In the genomic region with DNA sequence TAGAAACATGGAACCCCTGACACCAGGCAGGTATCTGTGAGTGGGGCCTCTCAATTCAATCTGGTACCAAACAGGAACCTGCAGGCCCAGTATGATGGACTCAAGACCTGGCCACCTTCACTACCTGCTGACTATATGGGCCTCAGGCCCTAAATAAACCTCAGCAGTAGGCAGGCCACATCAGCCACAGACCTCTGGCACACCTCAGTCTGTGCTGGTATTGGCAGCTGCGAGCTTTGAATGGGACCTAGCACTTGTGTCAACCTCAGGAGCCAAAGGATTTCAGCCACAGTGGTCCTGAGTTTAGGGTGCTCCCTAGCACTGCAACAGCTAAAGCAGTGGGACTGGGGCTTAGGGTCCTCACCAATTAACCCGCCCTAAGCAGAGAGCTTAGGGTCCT, we compare ENCODE assay signal across 16 cellular contexts.
DNase-seq lines count a peak whose midpoint lies in the region; ATAC-seq and TF ChIP-seq lines count a peak whose summit lies in the region.
"Had no signal": no experiment of that assay in that cellular context is flagged by ENCODE, and none has a peak within 500 bp of the region (broad histone marks: within the 10 kb centered on the region; RNA-seq: fewer than 3 reads in every experiment).

No MANE protein-coding gene starts in this region.

- H3K4me2 ChIP-seq in IMR-90 (ENCODE audit: low read depth, low read length): no peak overlapping the region
- peak overlapping the region; percentile 48 for H3K4me2 ChIP-seq in SU-DHL-6 (ENCODE audit: low read depth, low read length, poor library complexity, severe bottlenecking)
- H3K4me2 ChIP-seq: A549 had no signal

- H3K4me3 Mint-ChIP-seq in T-helper 2 cell treated with Interferon-gamma antibody and Interleukin-4, amounts not matched to agents 5 μg/mL and 100 μg/mL, for 36 hours: no peak overlapping the region
- H3K4me3 Mint-ChIP-seq: CD14-positive monocyte; CD8-positive, alpha-beta T cell had no signal

- no peak overlapping the region for H2BK120ac ChIP-seq in IMR-90 (ENCODE audit: low read depth, low read length)

- no peaks in the 10 kb centered on the region for H3K27me3 Mint-ChIP-seq in T-helper 2 cell treated with Interferon-gamma antibody and Interleukin-4, amounts not matched to agents 5 μg/mL and 100 μg/mL, for 36 hours (ENCODE audit: low read depth)

- no peak overlapping the region for H3K18ac ChIP-seq in IMR-90 (ENCODE audit: low read depth, low read length)

- no peaks in the 10 kb centered on the region for H3K4me1 Mint-ChIP-seq in T-helper 2 cell treated with Interferon-gamma antibody and Interleukin-4, amounts not matched to agents 5 μg/mL and 100 μg/mL, for 36 hours (ENCODE audit: low read depth)
- H3K4me1 Mint-ChIP-seq: CD14-positive monocyte had no signal

- no peak for TF ChIP-seq RAD21 in IMR-90 (IDR thresholded peaks at IDR 0.05; ENCODE audit: low read length)

- H2AK5ac ChIP-seq in IMR-90 (ENCODE audit: low read depth, low read length): no peak overlapping the region

- dilution Hi-C loops in IMR-90 (cut with HindIII; ENCODE audit: low sequenced_read_pairs, unreplicated experiment): no loop called here

- no peak overlapping the region for H3K23ac ChIP-seq in IMR-90 (ENCODE audit: low read depth, low read length)

- peaks cover 4% of the 10 kb centered on the region; the same call in 1 of the 2 replicates for H3K9me1 ChIP-seq in IMR-90 (ENCODE audit: insufficient read depth, low read length)

- H3K79me2 ChIP-seq in SU-DHL-6 (ENCODE audit: insufficient read depth, low read length): no peaks in the 10 kb centered on the region

- H3K4me3 ChIP-seq in IMR-90 (ENCODE audit: insufficient read depth, low read depth, low read length): no peak overlapping the region
- no peak overlapping the region for H3K4me3 ChIP-seq in SU-DHL-6 (ENCODE audit: insufficient read depth, low read length, poor library complexity, severe bottlenecking)
- H3K4me3 ChIP-seq: A549, HAP-1 had no signal

- H2AK9ac ChIP-seq in IMR-90 (replicated peaks; ENCODE audit: low read depth, low read length, poor library complexity): no peak overlapping the region

- no peak for DNase-seq in IMR-90
- DNase-seq in T-helper 2 cell treated with Interferon-gamma antibody and Interleukin-4, amounts not matched to agents 5 μg/mL and 100 μg/mL, for 36 hours (ENCODE audit: low spot score): no peak
- no peak for DNase-seq in NCI-H187 (lab: John Stamatoyannopoulos, UW)
- no peak for DNase-seq in SIG-M5 treated with dmso at 0.1 percent for 504 hours (lab: John Stamatoyannopoulos, UW; ENCODE audit: unreplicated experiment)
- DNase-seq in NCI-H748 treated with DMSO at 0.1 percent for 48 hours (lab: John Stamatoyannopoulos, UW): no peak
- DNase-seq: CD8-positive, alpha-beta T cell; COR-L47; DMS153; DMS79 treated with DMSO at 0.1 percent for 48 hours; GDM1 had no signal

- H3K27ac ChIP-seq in IMR-90 (ENCODE audit: insufficient read depth, low read length): no peak overlapping the region
- peak overlapping the region; percentile 66 for H3K27ac ChIP-seq in SU-DHL-6 (ENCODE audit: low read depth, low read length)
- H3K27ac ChIP-seq: A549 had no signal

- H3K27ac Mint-ChIP-seq in T-helper 2 cell treated with Interferon-gamma antibody and Interleukin-4, amounts not matched to agents 5 μg/mL and 100 μg/mL, for 36 hours: no peak overlapping the region
- H3K27ac Mint-ChIP-seq: CD14-positive monocyte; CD8-positive, alpha-beta T cell had no signal

- BruUV-seq in IMR-90 (replicated peaks; lab: Mats Ljungman, UMichigan): no TSS peak

- H2AFZ ChIP-seq in IMR-90 (replicated peaks; ENCODE audit: low read length, poor library complexity): peak overlapping the region; percentile 41
- peak overlapping the region; percentile 76 for H2AFZ ChIP-seq in SU-DHL-6 (ENCODE audit: low read depth, low read length, severe bottlenecking)

- TF ChIP-seq POLR2A in IMR-90 (IDR thresholded peaks at IDR 0.05; ENCODE audit: low read depth, low read length): no peak

- H3K9ac ChIP-seq in IMR-90 (ENCODE audit: low read depth, low read length): no peak overlapping the region
- peak overlapping the region; percentile 37 for H3K9ac ChIP-seq in SU-DHL-6 (ENCODE audit: low read length)

- H3K9me3 ChIP-seq in IMR-90 (ENCODE audit: control insufficient read depth, insufficient read depth, low read length) (peaks cover 2% of the 10 kb centered on the region; the same call in 1 of the 2 replicates), SU-DHL-6 (ENCODE audit: insufficient read depth, low read length) (peaks cover 5% of the 10 kb centered on the region; the same call in 1 of the 2 replicates)
- H3K9me3 ChIP-seq: A549, HAP-1 had no signal

- H3K27me3 ChIP-seq in IMR-90 (ENCODE audit: control insufficient read depth, insufficient read depth, low read length): peaks cover 4% of the 10 kb centered on the region; the same call in 1 of the 2 replicates
- no peaks in the 10 kb centered on the region for H3K27me3 ChIP-seq in SU-DHL-6 (ENCODE audit: low read length)

- CTCF ChIA-PET in IMR-90 (lab: Yijun Ruan, JAX): no interaction called here

- no peak overlapping the region for H3K4ac ChIP-seq in IMR-90 (ENCODE audit: low read depth, low read length)

- no peak overlapping the region for H2BK5ac ChIP-seq in IMR-90 (ENCODE audit: low read depth, low read length, poor library complexity, severe bottlenecking)

- no peak overlapping the region for H2BK20ac ChIP-seq in IMR-90 (ENCODE audit: low read depth, low read length)

- no peaks in the 10 kb centered on the region for H3K79me1 ChIP-seq in IMR-90 (ENCODE audit: low read depth in 1 of 2, low read length in 2 of 2)

- H3K9me2 ChIP-seq in SU-DHL-6 (replicated peaks; ENCODE audit: insufficient read depth, low read length): no peaks in the 10 kb centered on the region

- no peak overlapping the region for H3K14ac ChIP-seq in IMR-90 (replicated peaks; ENCODE audit: low read depth, low read length)

- H4K91ac ChIP-seq in IMR-90 (ENCODE audit: insufficient read depth, low read depth, low read length): no peak overlapping the region

- TF ChIP-seq CTCF in IMR-90 (conservative IDR thresholded peaks at IDR 0.05; ENCODE audit: low read depth, low read length) (no peak), SU-DHL-6 (IDR thresholded peaks at IDR 0.05; ENCODE audit: insufficient read depth, low read length, poor library complexity, severe bottlenecking) (no peak)

- peak; percentile 12 for ATAC-seq in GM18868 (IDR thresholded peaks at IDR 0.05; ENCODE audit: unreplicated experiment)
- no peak for ATAC-seq in IMR-90 (ENCODE audit: low read depth)
- ATAC-seq: A549; CD8-positive, alpha-beta T cell; HepG2 had no signal

- H3K36me3 ChIP-seq in IMR-90 (ENCODE audit: control insufficient read depth, insufficient read depth, low read length) (no peaks in the 10 kb centered on the region), SU-DHL-6 (ENCODE audit: low read length) (peaks cover 5% of the 10 kb centered on the region; the same call in 1 of the 2 replicates)
- H3K36me3 ChIP-seq: HAP-1 had no signal

- intact Hi-C loops in IMR-90 (cut with micrococcal nuclease): no loop called here

- H4K20me1 ChIP-seq in IMR-90 (ENCODE audit: insufficient read depth, low read length) (no peaks in the 10 kb centered on the region), SU-DHL-6 (ENCODE audit: low read depth, low read length) (no peaks in the 10 kb centered on the region)

- POLR2A ChIA-PET in IMR-90 (lab: Charles Lee; ENCODE audit: unreplicated experiment): no interaction called here

- no peaks in the 10 kb centered on the region for H3K4me1 ChIP-seq in IMR-90 (ENCODE audit: control insufficient read depth, insufficient read depth, low read length)
- H3K4me1 ChIP-seq: A549 had no signal

- in situ Hi-C loops in IMR-90 (cut with MboI; ENCODE audit: low sequenced_read_pairs): no loop called here

- H3K9me3 Mint-ChIP-seq in T-helper 2 cell treated with Interferon-gamma antibody and Interleukin-4, amounts not matched to agents 5 μg/mL and 100 μg/mL, for 36 hours: peaks cover 11% of the 10 kb centered on the region

- no peak overlapping the region for H4K8ac ChIP-seq in IMR-90 (ENCODE audit: low read depth in 2 of 2, low read length in 2 of 2)

- H3F3A ChIP-seq in SU-DHL-6 (ENCODE audit: insufficient read depth): peaks cover 10% of the 10 kb centered on the region; the same call in 1 of the 2 replicates

- H4K5ac ChIP-seq in IMR-90 (ENCODE audit: low read depth, low read length): no peak overlapping the region

- H3K36me3 Mint-ChIP-seq in T-helper 2 cell treated with Interferon-gamma antibody and Interleukin-4, amounts not matched to agents 5 μg/mL and 100 μg/mL, for 36 hours (ENCODE audit: low read depth): no peaks in the 10 kb centered on the region
- H3K36me3 Mint-ChIP-seq: CD14-positive monocyte; CD8-positive, alpha-beta T cell had no signal

- WGBS in IMR-90 (ENCODE audit: extremely low coverage in 2 of 2, insufficient read length in 1 of 2), 2 experiments: no CpG with 5 or more reads among the region's 2 CpGs

- no peak overlapping the region for H3K56ac ChIP-seq in IMR-90 (ENCODE audit: extremely low read depth, insufficient read depth, low read length)

- no peak overlapping the region for H2BK15ac ChIP-seq in IMR-90 (ENCODE audit: low read depth, low read length)

TF ChIP-seq in IMR-90, 13 proteins besides CTCF, POLR2A, EP300 and RAD21 (continues in another document):
- TF ChIP-seq MAZ (IDR thresholded peaks at IDR 0.05; ENCODE audit: borderline replicate concordance, low read depth, low read length): no peak
- no peak for TF ChIP-seq SMC3 (IDR thresholded peaks at IDR 0.05; ENCODE audit: low read depth, low read length)
- no peak for TF ChIP-seq CEBPB (IDR thresholded peaks at IDR 0.05; ENCODE audit: low read depth, low read length)
- TF ChIP-seq, protein P1, sequence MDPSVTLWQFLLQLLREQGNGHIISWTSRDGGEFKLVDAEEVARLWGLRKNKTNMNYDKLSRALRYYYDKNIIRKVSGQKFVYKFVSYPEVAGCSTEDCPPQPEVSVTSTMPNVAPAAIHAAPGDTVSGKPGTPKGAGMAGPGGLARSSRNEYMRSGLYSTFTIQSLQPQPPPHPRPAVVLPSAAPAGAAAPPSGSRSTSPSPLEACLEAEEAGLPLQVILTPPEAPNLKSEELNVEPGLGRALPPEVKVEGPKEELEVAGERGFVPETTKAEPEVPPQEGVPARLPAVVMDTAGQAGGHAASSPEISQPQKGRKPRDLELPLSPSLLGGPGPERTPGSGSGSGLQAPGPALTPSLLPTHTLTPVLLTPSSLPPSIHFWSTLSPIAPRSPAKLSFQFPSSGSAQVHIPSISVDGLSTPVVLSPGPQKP (IDR thresholded peaks at IDR 0.05; ENCODE audit: borderline replicate concordance, low read depth, low read length): no peak
- no peak for TF ChIP-seq CHD1 (IDR thresholded peaks at IDR 0.05; ENCODE audit: low read depth, low read length)
- TF ChIP-seq BHLHE40 (IDR thresholded peaks at IDR 0.05; ENCODE audit: low read depth, low read length): no peak
- no peak for TF ChIP-seq MAFK (IDR thresholded peaks at IDR 0.05; ENCODE audit: low read depth, low read length)
- no peak for TF ChIP-seq RCOR1 (IDR thresholded peaks at IDR 0.05; ENCODE audit: insufficient replicate concordance, low read length)
